In the genomic region with DNA sequence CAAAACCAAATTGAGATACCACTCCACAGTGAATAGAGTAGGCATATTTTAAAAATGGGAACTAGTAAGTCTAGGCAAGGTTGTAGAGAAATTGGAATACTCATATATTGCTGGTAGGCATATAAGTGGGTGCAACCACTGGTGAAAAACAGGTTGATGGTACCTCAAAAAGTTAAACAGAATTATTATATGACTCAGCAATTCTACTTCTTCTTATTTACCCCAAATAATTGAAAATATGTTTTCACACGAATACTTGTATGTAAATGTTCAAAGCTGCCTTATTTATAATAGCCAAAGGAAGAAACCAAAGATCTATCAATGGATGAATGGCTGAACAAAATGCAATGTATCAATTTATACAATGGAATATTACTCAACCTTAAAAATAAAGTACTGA, we compare ENCODE assay signal across 35 cellular contexts.
DNase-seq lines count a peak whose midpoint lies in the region; ATAC-seq, FAIRE-seq and TF ChIP-seq lines count a peak whose summit lies in the region.
"Had no signal": no experiment of that assay in that cellular context is flagged by ENCODE, and none has a peak within 500 bp of the region (broad histone marks: within the 10 kb centered on the region; RNA-seq: fewer than 3 reads in every experiment).

No MANE protein-coding gene starts in this region.

- no peak overlapping the region for H4K5ac ChIP-seq in IMR-90 (ENCODE audit: low read depth, low read length)

- no peak for TF ChIP-seq POLR2A in HepG2 (IDR thresholded peaks at IDR 0.05; ENCODE audit: insufficient read depth in 1 of 2, low read depth in 2 of 2, low read length in 2 of 2)
- no peak for TF ChIP-seq POLR2A in right lobe of liver (IDR thresholded peaks at IDR 0.05)
- TF ChIP-seq POLR2A in A549 (IDR thresholded peaks at IDR 0.05; ENCODE audit: low read length): no peak
- TF ChIP-seq POLR2A in IMR-90 (IDR thresholded peaks at IDR 0.05; ENCODE audit: low read depth, low read length): no peak
- TF ChIP-seq POLR2A in K562 (conservative IDR thresholded peaks at IDR 0.05): no peak

- no peak overlapping the region for H4K91ac ChIP-seq in IMR-90 (ENCODE audit: insufficient read depth, low read depth, low read length)

- no peak overlapping the region for H2BK5ac ChIP-seq in IMR-90 (ENCODE audit: low read depth, low read length, poor library complexity, severe bottlenecking)

- H2BK15ac ChIP-seq in IMR-90 (ENCODE audit: low read depth, low read length): no peak overlapping the region

- H3K18ac ChIP-seq in IMR-90 (ENCODE audit: low read depth, low read length): no peak overlapping the region

- no peaks in the 10 kb centered on the region for H3K9me1 ChIP-seq in IMR-90 (ENCODE audit: insufficient read depth, low read length)
- H3K9me1 ChIP-seq in K562 (ENCODE audit: control insufficient read depth, insufficient read depth, low read length): no peaks in the 10 kb centered on the region

- dilution Hi-C loops in IMR-90 (cut with HindIII; ENCODE audit: low sequenced_read_pairs, unreplicated experiment): no loop called here

- H4K8ac ChIP-seq in IMR-90 (ENCODE audit: low read depth in 2 of 2, low read length in 2 of 2): no peak overlapping the region

- no peak overlapping the region for H3K27ac Mint-ChIP-seq in T-helper 2 cell treated with Interferon-gamma antibody and Interleukin-4, amounts not matched to agents 5 μg/mL and 100 μg/mL, for 36 hours
- H3K27ac Mint-ChIP-seq: B cell; CD14-positive monocyte; CD4-positive, alpha-beta memory T cell; CD4-positive, alpha-beta T cell; CD4-positive, CD25-positive, alpha-beta regulatory T cell; CD8-positive, alpha-beta memory T cell; CD8-positive, alpha-beta T cell had no signal

- TF ChIP-seq EP300 in HepG2 (IDR thresholded peaks at IDR 0.05; ENCODE audit: low read depth in 2 of 2, low read length in 2 of 2) (no peak), HepG2 (CRISPR knock-in tag; IDR thresholded peaks at IDR 0.05; ENCODE audit: borderline replicate concordance) (no peak), A549 (IDR thresholded peaks at IDR 0.05) (no peak), K562 (IDR thresholded peaks at IDR 0.05; ENCODE audit: low read length) (no peak)

- no peak for DNase-seq in HepG2 (ENCODE audit: low spot score)
- DNase-seq in right lobe of liver: no peak
- DNase-seq in A549 (ENCODE audit: low read depth in 1 of 2, low spot score in 1 of 2): no peak
- no peak for DNase-seq in IMR-90
- DNase-seq in K562 (ENCODE audit: extremely low read depth in 1 of 4, low spot score in 3 of 4): no peak
- DNase-seq in T-helper 2 cell treated with Interferon-gamma antibody and Interleukin-4, amounts not matched to agents 5 μg/mL and 100 μg/mL, for 36 hours (ENCODE audit: low spot score): no peak
- no peak for DNase-seq in H4 (ENCODE audit: low spot score)
- DNase-seq in NCI-H510A (lab: John Stamatoyannopoulos, UW): no peak
- DNase-seq: 8988T; ACHN; AML-193; BE2C; C1 segment of cervical spinal cord; Caco-2; Calu3; CD4-positive, alpha-beta memory T cell; CD4-positive, alpha-beta T cell; CD4-positive, CD25-positive, alpha-beta regulatory T cell; CD8-positive, alpha-beta memory T cell; CD8-positive, alpha-beta T cell; COR-L47; DMS 273 treated with DMSO at 0.1 percent for 48 hours; DMS153; DMS53; DMS79; DMS79 treated with DMSO at 0.1 percent for 48 hours; DND-41; EL had no signal

- H2AK5ac ChIP-seq in IMR-90 (ENCODE audit: low read depth, low read length): no peak overlapping the region

- H3K14ac ChIP-seq in IMR-90 (replicated peaks; ENCODE audit: low read depth, low read length): no peak overlapping the region

- H3K23ac ChIP-seq in IMR-90 (ENCODE audit: low read depth, low read length): no peak overlapping the region

- H3K27me3 Mint-ChIP-seq in T-helper 2 cell treated with Interferon-gamma antibody and Interleukin-4, amounts not matched to agents 5 μg/mL and 100 μg/mL, for 36 hours (ENCODE audit: low read depth): no peaks in the 10 kb centered on the region
- H3K27me3 Mint-ChIP-seq: B cell; CD4-positive, alpha-beta memory T cell; CD4-positive, alpha-beta T cell; CD4-positive, CD25-positive, alpha-beta regulatory T cell; CD8-positive, alpha-beta memory T cell had no signal

- TF ChIP-seq CTCF in HepG2 (CRISPR knock-in tag; IDR thresholded peaks at IDR 0.05): no peak
- no peak for TF ChIP-seq CTCF in right lobe of liver (IDR thresholded peaks at IDR 0.05)
- no peak for TF ChIP-seq CTCF in A549 (IDR thresholded peaks at IDR 0.05)
- TF ChIP-seq CTCF in IMR-90 (conservative IDR thresholded peaks at IDR 0.05; ENCODE audit: low read depth, low read length): no peak
- TF ChIP-seq CTCF in K562 (IDR thresholded peaks at IDR 0.05 in 2 of 3, conservative IDR thresholded peaks at IDR 0.05 in 1 of 3; ENCODE audit: insufficient read depth in 2 of 3, low read depth in 1 of 3, low read length in 3 of 3): no peak

- no peaks in the 10 kb centered on the region for H3K27me3 ChIP-seq in HepG2 (ENCODE audit: control insufficient read depth in 1 of 2, insufficient read depth in 2 of 2, low read length in 2 of 2)
- H3K27me3 ChIP-seq in right lobe of liver: no peaks in the 10 kb centered on the region
- H3K27me3 ChIP-seq in IMR-90 (ENCODE audit: control insufficient read depth, insufficient read depth, low read length): no peaks in the 10 kb centered on the region
- H3K27me3 ChIP-seq in K562 (ENCODE audit: control insufficient read depth in 2 of 2, insufficient read depth in 2 of 2, low read length in 2 of 2): no peaks in the 10 kb centered on the region
- H3K27me3 ChIP-seq: BE2C; BLaER1; BLaER1 treated with 17β-estradiol and CSF1 and Interleukin-3, amounts not matched to agents 10 nM and 100 nM had no signal

- no peaks in the 10 kb centered on the region for H3K4me1 Mint-ChIP-seq in T-helper 2 cell treated with Interferon-gamma antibody and Interleukin-4, amounts not matched to agents 5 μg/mL and 100 μg/mL, for 36 hours (ENCODE audit: low read depth)
- H3K4me1 Mint-ChIP-seq: B cell; CD14-positive monocyte; CD4-positive, alpha-beta memory T cell; CD4-positive, CD25-positive, alpha-beta regulatory T cell; CD8-positive, alpha-beta memory T cell had no signal

- H3K9me3 ChIP-seq in HepG2 (ENCODE audit: low read length): no peaks in the 10 kb centered on the region; the same call in 1 of the 2 replicates
- H3K9me3 ChIP-seq in right lobe of liver: no peaks in the 10 kb centered on the region
- 0 out of 3 replicates have a peak, but pooled peaks cover 7% of the 10 kb centered on the region for H3K9me3 ChIP-seq in A549
- no peaks in the 10 kb centered on the region for H3K9me3 ChIP-seq in IMR-90 (ENCODE audit: control insufficient read depth, insufficient read depth, low read length)
- H3K9me3 ChIP-seq in K562 (replicated peaks; ENCODE audit: control insufficient read depth, insufficient read depth, low read depth, low read length): no peaks in the 10 kb centered on the region; the same call in 1 of the 2 replicates
- H3K9me3 ChIP-seq: BE2C; BLaER1; BLaER1 treated with 17β-estradiol and CSF1 and Interleukin-3, amounts not matched to agents 10 nM and 100 nM; Caco-2 had no signal

- BruUV-seq in HepG2 (replicated peaks; lab: Mats Ljungman, UMichigan) (no TSS peak), IMR-90 (replicated peaks; lab: Mats Ljungman, UMichigan) (no TSS peak), K562 (replicated peaks; lab: Mats Ljungman, UMichigan) (no TSS peak)

- no peak overlapping the region for H2BK20ac ChIP-seq in IMR-90 (ENCODE audit: low read depth, low read length)

- CTCF ChIA-PET in HepG2 (lab: Yijun Ruan, JAX; ENCODE audit: low intra/inter-chr PET ratio, low total read pairs) (no interaction called here), A549 (lab: Yijun Ruan, JAX) (no interaction called here), IMR-90 (lab: Yijun Ruan, JAX) (no interaction called here), K562 (lab: Yijun Ruan, JAX; ENCODE audit: low intra/inter-chr PET ratio) (no interaction called here)

- H3K79me1 ChIP-seq in IMR-90 (ENCODE audit: low read depth in 1 of 2, low read length in 2 of 2): no peaks in the 10 kb centered on the region

- H3K4me2 ChIP-seq in HepG2 (ENCODE audit: low read depth, low read length) (no peak overlapping the region), A549 (no peak overlapping the region), IMR-90 (ENCODE audit: low read depth, low read length) (no peak overlapping the region), K562 (ENCODE audit: insufficient read depth, low read length) (no peak overlapping the region)
- H3K4me2 ChIP-seq: BLaER1; BLaER1 treated with 17β-estradiol and CSF1 and Interleukin-3, amounts not matched to agents 10 nM and 100 nM had no signal

- H3K9me3 Mint-ChIP-seq in T-helper 2 cell treated with Interferon-gamma antibody and Interleukin-4, amounts not matched to agents 5 μg/mL and 100 μg/mL, for 36 hours: peaks cover 36% of the 10 kb centered on the region

- ATAC-seq in HepG2 (no peak), right lobe of liver (no peak), A549 (no peak), IMR-90 (ENCODE audit: low read depth) (no peak), K562 (no peak)
- ATAC-seq: CD8-positive, alpha-beta T cell had no signal

- H3K79me2 ChIP-seq in HepG2 (ENCODE audit: insufficient read depth, low read length): no peaks in the 10 kb centered on the region
- H3K79me2 ChIP-seq in K562 (ENCODE audit: control insufficient read depth, insufficient read depth, low read length): no peaks in the 10 kb centered on the region

- no peak overlapping the region for H2BK120ac ChIP-seq in IMR-90 (ENCODE audit: low read depth, low read length)

- POLR2A ChIA-PET in HepG2 (lab: Yijun Ruan, JAX) (no interaction called here), A549 (lab: Yijun Ruan, JAX) (no interaction called here), IMR-90 (lab: Charles Lee; ENCODE audit: unreplicated experiment) (no interaction called here), K562 (lab: Yijun Ruan, JAX) (no interaction called here)

- no peak overlapping the region for H3K4me3 Mint-ChIP-seq in T-helper 2 cell treated with Interferon-gamma antibody and Interleukin-4, amounts not matched to agents 5 μg/mL and 100 μg/mL, for 36 hours
- H3K4me3 Mint-ChIP-seq: B cell; CD14-positive monocyte; CD4-positive, alpha-beta memory T cell; CD4-positive, alpha-beta T cell; CD4-positive, CD25-positive, alpha-beta regulatory T cell; CD8-positive, alpha-beta memory T cell; CD8-positive, alpha-beta T cell had no signal

- H3K36me3 ChIP-seq in HepG2 (replicated peaks in 1 of 2; ENCODE audit: control insufficient read depth in 1 of 2, insufficient read depth in 2 of 2, low read length in 2 of 2) (no peaks in the 10 kb centered on the region), right lobe of liver (no peaks in the 10 kb centered on the region), IMR-90 (ENCODE audit: control insufficient read depth, insufficient read depth, low read length) (no peaks in the 10 kb centered on the region), K562 (ENCODE audit: control insufficient read depth, insufficient read depth, low read length) (no peaks in the 10 kb centered on the region)
- H3K36me3 ChIP-seq: BE2C; BLaER1; BLaER1 treated with 17β-estradiol and CSF1 and Interleukin-3, amounts not matched to agents 10 nM and 100 nM had no signal

- no peak overlapping the region for H3K56ac ChIP-seq in IMR-90 (ENCODE audit: extremely low read depth, insufficient read depth, low read length)

- no peaks in the 10 kb centered on the region for H3K36me3 Mint-ChIP-seq in T-helper 2 cell treated with Interferon-gamma antibody and Interleukin-4, amounts not matched to agents 5 μg/mL and 100 μg/mL, for 36 hours (ENCODE audit: low read depth)
- H3K36me3 Mint-ChIP-seq: CD14-positive monocyte; CD4-positive, alpha-beta memory T cell; CD4-positive, CD25-positive, alpha-beta regulatory T cell; CD8-positive, alpha-beta memory T cell; CD8-positive, alpha-beta T cell had no signal

- H3K9ac ChIP-seq in HepG2 (ENCODE audit: insufficient read depth, low read depth, low read length) (no peak overlapping the region), IMR-90 (ENCODE audit: low read depth, low read length) (no peak overlapping the region), K562 (ENCODE audit: insufficient read depth in 1 of 2, low read depth in 2 of 2, low read length in 2 of 2) (no peak overlapping the region)
- H3K9ac ChIP-seq: BLaER1; BLaER1 treated with 17β-estradiol and CSF1 and Interleukin-3, amounts not matched to agents 10 nM and 100 nM had no signal

- no peaks in the 10 kb centered on the region for H4K20me1 ChIP-seq in HepG2 (ENCODE audit: insufficient read depth, low read length)
- H4K20me1 ChIP-seq in IMR-90 (ENCODE audit: insufficient read depth, low read length): no peaks in the 10 kb centered on the region
- no peaks in the 10 kb centered on the region for H4K20me1 ChIP-seq in K562 (replicated peaks; ENCODE audit: control insufficient read depth, insufficient read depth, low read length)
- H4K20me1 ChIP-seq: BLaER1; BLaER1 treated with 17β-estradiol and CSF1 and Interleukin-3, amounts not matched to agents 10 nM and 100 nM had no signal

- H3K4me1 ChIP-seq in HepG2 (ENCODE audit: insufficient read depth, low read length) (no peaks in the 10 kb centered on the region), right lobe of liver (no peaks in the 10 kb centered on the region), A549 (no peaks in the 10 kb centered on the region), IMR-90 (ENCODE audit: control insufficient read depth, insufficient read depth, low read length) (no peaks in the 10 kb centered on the region), K562 (replicated peaks in 1 of 2; ENCODE audit: control insufficient read depth in 2 of 2, insufficient read depth in 2 of 2, low read length in 2 of 2) (no peaks in the 10 kb centered on the region)
- H3K4me1 ChIP-seq: BE2C; BLaER1; BLaER1 treated with 17β-estradiol and CSF1 and Interleukin-3, amounts not matched to agents 10 nM and 100 nM; Caco-2 had no signal

- 2% methylated on average over 1 of the region's 1 CpG for WGBS in HepG2 (ENCODE audit: low lambda C conversion rate)
- 41% methylated on average over 1 of the region's 1 CpG for whole genome bisulfite sequencing in right lobe of liver (ENCODE audit: insufficient coverage, low coverage, low lambda C conversion rate, missing lambda C conversion rate)
- WGBS in A549 (ENCODE audit: missing lambda C conversion rate): 35% methylated on average over 1 of the region's 1 CpG
- WGBS in IMR-90 (ENCODE audit: extremely low coverage in 2 of 2, insufficient read length in 1 of 2), 2 experiments: no CpG with 5 or more reads among the region's 1 CpG
- 0% methylated on average over 1 of the region's 1 CpG for WGBS in K562 (ENCODE audit: insufficient coverage, low coverage, missing lambda C conversion rate)

- TF ChIP-seq RAD21 in HepG2 (CRISPR knock-in tag; IDR thresholded peaks at IDR 0.05) (no peak), A549 (conservative IDR thresholded peaks at IDR 0.05 in 1 of 2, IDR thresholded peaks at IDR 0.05 in 1 of 2) (no peak), IMR-90 (IDR thresholded peaks at IDR 0.05; ENCODE audit: low read length) (no peak), K562 (CRISPR knock-in tag; conservative IDR thresholded peaks at IDR 0.05 in 1 of 2, IDR thresholded peaks at IDR 0.05 in 1 of 2) (no peak)

- H3K4me3 ChIP-seq in HepG2 (replicated peaks in 1 of 3; ENCODE audit: insufficient read depth in 1 of 3, low read depth in 2 of 3, low read length in 3 of 3): no peak overlapping the region
- H3K4me3 ChIP-seq in right lobe of liver: no peak overlapping the region
- no peak overlapping the region for H3K4me3 ChIP-seq in A549
- H3K4me3 ChIP-seq in IMR-90 (ENCODE audit: insufficient read depth, low read depth, low read length): no peak overlapping the region
- no peak overlapping the region for H3K4me3 ChIP-seq in K562
- H3K4me3 ChIP-seq: BLaER1; BLaER1 treated with 17β-estradiol and CSF1 and Interleukin-3, amounts not matched to agents 10 nM and 100 nM had no signal

- FAIRE-seq in HepG2 (lab: Jason Lieb, UNC) (no peak), A549 (lab: Jason Lieb, UNC) (peak; percentile 49), K562 (lab: Jason Lieb, UNC) (no peak)
- FAIRE-seq: D721Med had no signal

- in situ Hi-C loops in HepG2 (cut with HindIII; ENCODE audit: extremely low pct_ligation_motif_present, low pct_unique_long_range_greater_than_20kb) (no loop called here), IMR-90 (cut with MboI; ENCODE audit: low sequenced_read_pairs) (no loop called here), K562 (cut with MboI) (no loop called here)

- no peak overlapping the region for H2AK9ac ChIP-seq in IMR-90 (replicated peaks; ENCODE audit: low read depth, low read length, poor library complexity)

- no peak overlapping the region for H3K4ac ChIP-seq in IMR-90 (ENCODE audit: low read depth, low read length)

- H2AFZ ChIP-seq in HepG2 (ENCODE audit: low read length) (no peak overlapping the region), IMR-90 (replicated peaks; ENCODE audit: low read length, poor library complexity) (no peak overlapping the region), K562 (ENCODE audit: low read depth, low read length) (no peak overlapping the region)

- intact Hi-C loops in HepG2 (cut with micrococcal nuclease; ENCODE audit: unreplicated experiment) (no loop called here), right lobe of liver (cut with DNase I) (no loop called here), IMR-90 (cut with micrococcal nuclease) (no loop called here), K562 (cut with micrococcal nuclease) (no loop called here)

- H3K27ac ChIP-seq in HepG2 (ENCODE audit: extremely low read length, insufficient read depth, low read length) (no peak overlapping the region), right lobe of liver (no peak overlapping the region), A549 (no peak overlapping the region), IMR-90 (ENCODE audit: insufficient read depth, low read length) (no peak overlapping the region), K562 (ENCODE audit: extremely low read depth, low read depth, low read length) (no peak overlapping the region)
- H3K27ac ChIP-seq: 22Rv1; BLaER1; BLaER1 treated with 17β-estradiol and CSF1 and Interleukin-3, amounts not matched to agents 10 nM and 100 nM; C4-2B had no signal

Comparison
In these comparisons a context has a peak if more than half of its experiments do, and no peak if none do; other contexts are left out.
1. Of the 241 proteins assayed by ChIP-seq in both HepG2 and K562: peak only in HepG2: none; only in K562: MAFG; in both: MAFF and MAFK; in neither: 238.